Comparison of ENCODE assay signal across 7 cellular contexts in genomic region chr3:128572644-128573105, GRCh38.
DNase-seq lines count a peak whose midpoint lies in the region; ATAC-seq, FAIRE-seq and TF ChIP-seq lines count a peak whose summit lies in the region.

No MANE protein-coding gene starts in this region.

- no peak overlapping the region for H3K9ac ChIP-seq in neuronal stem cell (ENCODE audit: low read depth, low read length, poor library complexity)

- H3K27ac ChIP-seq in pancreas (no peak overlapping the region), neuronal stem cell (replicated peaks; ENCODE audit: low read length) (no peak overlapping the region)

- no peak overlapping the region for H3K4me2 ChIP-seq in neuronal stem cell (ENCODE audit: insufficient read depth, low read length, poor library complexity, severe bottlenecking)

- H3K4me1 ChIP-seq in pancreas (no peaks in the 10 kb centered on the region), neuronal stem cell (ENCODE audit: control insufficient read depth in 2 of 2, insufficient read depth in 1 of 2, low read depth in 1 of 2, low read length in 2 of 2) (peaks cover 7 to 12% of the 10 kb centered on the region in 2 donors)

- H2BK15ac ChIP-seq in neuronal stem cell (ENCODE audit: low read length): no peak overlapping the region

- H3K4ac ChIP-seq in neuronal stem cell (ENCODE audit: low read length): no peak overlapping the region

- H2AK5ac ChIP-seq in neuronal stem cell (ENCODE audit: low read depth, low read length): no peak overlapping the region

- no peaks in the 10 kb centered on the region for H3K79me1 ChIP-seq in neuronal stem cell (ENCODE audit: low read depth, low read length)

- no peak overlapping the region for H3K14ac ChIP-seq in neuronal stem cell (ENCODE audit: low read length)

- H2AFZ ChIP-seq in neuronal stem cell (ENCODE audit: low read length): no peak overlapping the region

- H3K36me3 ChIP-seq in pancreas: no peaks in the 10 kb centered on the region
- no peaks in the 10 kb centered on the region for H3K36me3 ChIP-seq in neuronal stem cell (replicated peaks in 1 of 2; ENCODE audit: control insufficient read depth in 2 of 2, insufficient read depth in 2 of 2, low read length in 2 of 2)

- ATAC-seq in pancreas: peak in 3 of 4 donors; percentile 41 to 53 (median 48)
- no peak for ATAC-seq in HG02938 (IDR thresholded peaks at IDR 0.05; ENCODE audit: unreplicated experiment)

- no peaks in the 10 kb centered on the region for H3K9me3 ChIP-seq in pancreas
- no peaks in the 10 kb centered on the region for H3K9me3 ChIP-seq in neuronal stem cell (replicated peaks in 1 of 2; ENCODE audit: control insufficient read depth in 2 of 2, insufficient read depth in 1 of 2, low read depth in 1 of 2, low read length in 2 of 2)

- H4K91ac ChIP-seq in neuronal stem cell (ENCODE audit: low read depth, low read length, poor library complexity): no peak overlapping the region

- no peak overlapping the region for H3K18ac ChIP-seq in neuronal stem cell (ENCODE audit: low read length)

- intact Hi-C loops in pancreas (cut with DNase I): no loop called here

- H3K23ac ChIP-seq in neuronal stem cell (ENCODE audit: low read depth, low read length, poor library complexity): no peak overlapping the region

- WGBS in pancreas, 2 donors: 35 to 39% methylated on average over 5 of the region's 5 CpGs
- no CpG with 5 or more reads among the region's 5 CpGs for WGBS in neuronal stem cell (ENCODE audit: extremely low coverage in 2 of 2, insufficient read length in 2 of 2, insufficient replicate concordance in 1 of 2), 2 donors

- H3K4me3 ChIP-seq in astrocyte of the cerebellum (ENCODE audit: low read depth, low read length) (no peak overlapping the region), pancreas (no peak overlapping the region), neuronal stem cell (ENCODE audit: low read length in 2 of 2) (no peak overlapping the region)

- in situ Hi-C loops in astrocyte of the cerebellum (cut with HindIII; ENCODE audit: low sequenced_read_pairs): no loop called here

- H3K27me3 ChIP-seq in pancreas: no peaks in the 10 kb centered on the region
- peaks cover 0 to 4% (median 0%) of the 10 kb centered on the region in 3 experiments for H3K27me3 ChIP-seq in neuronal stem cell (ENCODE audit: control insufficient read depth in 3 of 3, insufficient read depth in 3 of 3, low read depth in 1 of 3, low read length in 3 of 3)

- H2BK5ac ChIP-seq in neuronal stem cell (ENCODE audit: low read length): no peak overlapping the region

- H2BK120ac ChIP-seq in neuronal stem cell (ENCODE audit: low read depth, low read length): no peak overlapping the region

- no peak overlapping the region for H4K8ac ChIP-seq in neuronal stem cell (ENCODE audit: low read depth, low read length)

- DNase-seq in GM10266 (ENCODE audit: extremely low spot score) (peak; percentile 56), Kasumi-1 (lab: John Stamatoyannopoulos, UW) (peak; percentile 15 to 21), astrocyte of the cerebellum (ENCODE audit: low read depth) (no peak), pancreas (no peak), OCI-M1 (lab: John Stamatoyannopoulos, UW) (no peak), neuronal stem cell (ENCODE audit: low spot score) (no peak)

- H2BK12ac ChIP-seq in neuronal stem cell (ENCODE audit: low read length): no peak overlapping the region

- no peak for FAIRE-seq in pancreas (lab: Jason Lieb, UNC)

- peak; percentile 31 for TF ChIP-seq CTCF in GM10266 (IDR thresholded peaks at IDR 0.05; ENCODE audit: control insufficient read depth, insufficient read depth, low read depth, missing control alignments)
- peak; percentile 33 for TF ChIP-seq CTCF in astrocyte of the cerebellum (IDR thresholded peaks at IDR 0.05; ENCODE audit: low read depth, low read length, missing control alignments)
- TF ChIP-seq CTCF in pancreas (IDR thresholded peaks at IDR 0.05): no peak

Comparison
In these comparisons a context has a peak if more than half of its experiments do, and no peak if none do; other contexts are left out.
1. DNase-seq: peak in GM10266 (single experiment) and Kasumi-1 (2 of 2); none in astrocyte of the cerebellum (single experiment), pancreas (0 of 6), OCI-M1 (single experiment) and neuronal stem cell (single experiment).
2. CTCF ChIP-seq: peak in GM10266 (single experiment) and astrocyte of the cerebellum (single experiment); none in pancreas (0 of 4).